39 cellular contexts compared by ENCODE assay signal in the genomic region with DNA sequence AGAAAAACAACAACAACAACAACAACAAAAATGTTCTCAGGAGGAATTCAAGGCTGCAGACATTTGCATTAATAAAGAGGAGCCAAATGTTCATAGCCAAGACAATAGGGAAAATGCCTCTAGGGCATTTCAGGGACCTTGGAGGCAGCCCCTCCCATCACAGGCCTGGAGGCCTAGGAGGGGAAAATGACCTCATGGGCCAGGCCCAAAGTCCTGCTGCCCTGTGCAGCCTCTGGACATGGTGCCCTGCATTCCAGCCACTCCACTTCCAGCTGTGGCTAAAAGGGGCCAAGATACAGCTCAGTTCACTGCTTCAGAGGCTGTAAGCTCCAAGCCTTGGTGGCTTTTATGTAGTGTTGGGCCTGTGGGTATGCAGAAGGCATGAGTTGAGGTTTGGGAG.
"Had no signal": no experiment of that assay in that cellular context is flagged by ENCODE, and none has a peak within 500 bp of the region (broad histone marks: within the 10 kb centered on the region; RNA-seq: fewer than 3 reads in every experiment).

No MANE protein-coding gene starts in this region.

- H3K9me3 Mint-ChIP-seq: activated T-helper 1 cell treated with anti-CD3 and anti-CD28 coated beads, Interleukin-12 subunit alpha, Interleukin-12 subunit beta, Interleukin-2, Interleukin-4 antibody, amounts not matched to agents 30 ng/mL and 10 ng/mL and 1 ng/mL, durations not matched to agents 14 hours and 24 hours and 36 hours; activated T-helper 2 cell treated with anti-CD3 and anti-CD28 coated beads, Interferon-gamma antibody, Interleukin-2, Interleukin-4, amounts not matched to agents 10 μg/mL and 5 μg/mL and 100 μg/mL, durations not matched to agents 14 hours and 24 hours and 36 hours had no signal

- H3K9me3 ChIP-seq: adrenal gland, ascending aorta, body of pancreas had no signal

- H3K4me3 Mint-ChIP-seq: activated naive CD4-positive, alpha-beta T cell treated with anti-CD3 and anti-CD28 coated beads for 36 hours; activated naive CD4-positive, alpha-beta T cell treated with anti-CD3 and anti-CD28 coated beads, Interleukin-2, amount 10 ng/mL, durations not matched to agents 7 days and 5 days; activated naive CD4-positive, alpha-beta T cell treated with anti-CD3 and anti-CD28 coated beads, Interleukin-2, amount 50 U/mL, for 24 hours; activated naive CD8-positive, alpha-beta T cell; activated naive CD8-positive, alpha-beta T cell treated with anti-CD3 and anti-CD28 coated beads for 36 hours; activated naive CD8-positive, alpha-beta T cell treated with anti-CD3 and anti-CD28 coated beads, Interleukin-2, amount 10 ng/mL, durations not matched to agents 7 days and 5 days; activated naive CD8-positive, alpha-beta T cell treated with anti-CD3 and anti-CD28 coated beads, Interleukin-2, amount 50 U/mL, for 24 hours; activated T-cell treated with anti-CD3 and anti-CD28 coated beads, Interleukin-2, amount 50 U/mL, for 24 hours; activated T-cell treated with anti-CD3 and anti-CD28 coated beads, Interleukin-2, amount 50 U/mL, for 72 hours; activated T-helper 1 cell treated with anti-CD3 and anti-CD28 coated beads, Interleukin-12 subunit alpha, Interleukin-12 subunit beta, Interleukin-2, Interleukin-4 antibody, amounts not matched to agents 30 ng/mL and 10 ng/mL and 1 ng/mL, durations not matched to agents 14 hours and 24 hours and 36 hours; activated T-helper 17 cell treated with anti-CD3 and anti-CD28 coated beads, Interleukin-2, amount 50 U/mL, for 72 hours; brain; central memory CD8-positive, alpha-beta T cell had no signal

- H3K4me1 Mint-ChIP-seq: activated naive CD4-positive, alpha-beta T cell treated with anti-CD3 and anti-CD28 coated beads, Interleukin-2, amount 10 ng/mL, durations not matched to agents 7 days and 5 days; activated naive CD4-positive, alpha-beta T cell treated with anti-CD3 and anti-CD28 coated beads, Interleukin-2, amount 50 U/mL, for 24 hours; activated naive CD8-positive, alpha-beta T cell treated with anti-CD3 and anti-CD28 coated beads for 36 hours; activated naive CD8-positive, alpha-beta T cell treated with anti-CD3 and anti-CD28 coated beads, Interleukin-2, amount 10 ng/mL, durations not matched to agents 7 days and 5 days; activated naive CD8-positive, alpha-beta T cell treated with anti-CD3 and anti-CD28 coated beads, Interleukin-2, amount 50 U/mL, for 24 hours; activated T-helper 17 cell treated with anti-CD3 and anti-CD28 coated beads, Interleukin-2, amount 50 U/mL, for 72 hours; brain; central memory CD8-positive, alpha-beta T cell had no signal

- H3K27me3 ChIP-seq: adrenal gland, ascending aorta, body of pancreas, brain microvascular endothelial cell, breast epithelium, cardiac muscle cell had no signal

- FAIRE-seq: astrocyte, bronchial epithelial cell, colon had no signal

- ATAC-seq: activated naive CD4-positive, alpha-beta T cell treated with anti-CD3 and anti-CD28 coated beads, Interleukin-2, amount 50 U/mL, for 72 hours; activated naive CD8-positive, alpha-beta T cell treated with anti-CD3 and anti-CD28 coated beads, Interleukin-2, amount 50 U/mL, for 24 hours; activated T-cell treated with anti-CD3 and anti-CD28 coated beads, Interleukin-2, amount 50 U/mL, for 72 hours; activated T-helper 17 cell treated with anti-CD3 and anti-CD28 coated beads, Interleukin-2, amount 50 U/mL, for 72 hours; body of pancreas had no signal

- H3K4me3 ChIP-seq: adrenal gland, ascending aorta, body of pancreas, breast epithelium, cardiac muscle cell had no signal

- H3K4me1 ChIP-seq: adrenal gland, ascending aorta, body of pancreas, breast epithelium had no signal

- H3K27me3 Mint-ChIP-seq: activated naive CD4-positive, alpha-beta T cell treated with anti-CD3 and anti-CD28 coated beads, Interleukin-2, amount 10 ng/mL, durations not matched to agents 7 days and 5 days; activated naive CD4-positive, alpha-beta T cell treated with anti-CD3 and anti-CD28 coated beads, Interleukin-2, amount 50 U/mL, for 24 hours; activated naive CD8-positive, alpha-beta T cell; activated naive CD8-positive, alpha-beta T cell treated with anti-CD3 and anti-CD28 coated beads for 36 hours; activated naive CD8-positive, alpha-beta T cell treated with anti-CD3 and anti-CD28 coated beads, Interleukin-2, amount 50 U/mL, for 24 hours; activated T-cell treated with anti-CD3 and anti-CD28 coated beads, Interleukin-2, amount 50 U/mL, for 24 hours; activated T-helper 17 cell treated with anti-CD3 and anti-CD28 coated beads, Interleukin-2, amount 50 U/mL, for 72 hours; brain; central memory CD8-positive, alpha-beta T cell had no signal

- H3K36me3 Mint-ChIP-seq: activated naive CD4-positive, alpha-beta T cell treated with anti-CD3 and anti-CD28 coated beads, Interleukin-2, amount 10 ng/mL, durations not matched to agents 7 days and 5 days; activated naive CD4-positive, alpha-beta T cell treated with anti-CD3 and anti-CD28 coated beads, Interleukin-2, amount 50 U/mL, for 24 hours; activated naive CD8-positive, alpha-beta T cell; activated naive CD8-positive, alpha-beta T cell treated with anti-CD3 and anti-CD28 coated beads for 36 hours; activated naive CD8-positive, alpha-beta T cell treated with anti-CD3 and anti-CD28 coated beads, Interleukin-2, amount 10 ng/mL, durations not matched to agents 7 days and 5 days; brain had no signal

- H3K36me3 ChIP-seq: adrenal gland, ascending aorta, brain microvascular endothelial cell, breast epithelium, cardiac muscle cell had no signal

- DNase-seq: activated effector memory CD4-positive, alpha-beta T cell treated with anti-CD3 and anti-CD28 coated beads, Interleukin-2, amount 50 U/mL, for 16 hours; activated effector memory CD4-positive, alpha-beta T cell treated with Interleukin-2 at 50 U/mL for 16 hours; activated gamma-delta T cell; activated gamma-delta T cell treated with Interleukin-2 at 50 U/mL for 16 hours; activated naive CD4-positive, alpha-beta T cell; activated naive CD4-positive, alpha-beta T cell treated with anti-CD3 and anti-CD28 coated beads for 36 hours; activated naive CD4-positive, alpha-beta T cell treated with anti-CD3 and anti-CD28 coated beads, Interleukin-2, amount 10 ng/mL, durations not matched to agents 7 days and 5 days; activated naive CD4-positive, alpha-beta T cell treated with anti-CD3 and anti-CD28 coated beads, Interleukin-2, amount 50 U/mL, for 16 hours; activated naive CD4-positive, alpha-beta T cell treated with Interleukin-2 at 50 U/mL for 16 hours; activated naive CD8-positive, alpha-beta T cell treated with anti-CD3 and anti-CD28 coated beads for 36 hours; activated naive CD8-positive, alpha-beta T cell treated with anti-CD3 and anti-CD28 coated beads, Interleukin-2, amount 10 ng/mL, durations not matched to agents 7 days and 5 days; activated naive CD8-positive, alpha-beta T cell treated with anti-CD3 and anti-CD28 coated beads, Interleukin-2, amount 50 U/mL, for 24 hours; activated T-cell treated with anti-CD3 and anti-CD28 coated beads, Interleukin-2, amount 50 U/mL, for 24 hours; activated T-cell treated with anti-CD3 and anti-CD28 coated beads, Interleukin-2, amount 50 U/mL, for 48 hours; activated T-cell treated with anti-CD3 and anti-CD28 coated beads, Interleukin-2, amount 50 U/mL, for 72 hours; adrenal gland; amniotic stem cell; amygdala; anterior cingulate cortex; aorta; body of pancreas; brain microvascular endothelial cell; caudate nucleus; central memory CD4-positive, alpha-beta T cell; cerebellar nuclear complex had no signal

- H3K27ac ChIP-seq: adrenal gland, ascending aorta, body of pancreas, brain microvascular endothelial cell, breast epithelium, cardiac muscle cell had no signal
